In the genomic region with DNA sequence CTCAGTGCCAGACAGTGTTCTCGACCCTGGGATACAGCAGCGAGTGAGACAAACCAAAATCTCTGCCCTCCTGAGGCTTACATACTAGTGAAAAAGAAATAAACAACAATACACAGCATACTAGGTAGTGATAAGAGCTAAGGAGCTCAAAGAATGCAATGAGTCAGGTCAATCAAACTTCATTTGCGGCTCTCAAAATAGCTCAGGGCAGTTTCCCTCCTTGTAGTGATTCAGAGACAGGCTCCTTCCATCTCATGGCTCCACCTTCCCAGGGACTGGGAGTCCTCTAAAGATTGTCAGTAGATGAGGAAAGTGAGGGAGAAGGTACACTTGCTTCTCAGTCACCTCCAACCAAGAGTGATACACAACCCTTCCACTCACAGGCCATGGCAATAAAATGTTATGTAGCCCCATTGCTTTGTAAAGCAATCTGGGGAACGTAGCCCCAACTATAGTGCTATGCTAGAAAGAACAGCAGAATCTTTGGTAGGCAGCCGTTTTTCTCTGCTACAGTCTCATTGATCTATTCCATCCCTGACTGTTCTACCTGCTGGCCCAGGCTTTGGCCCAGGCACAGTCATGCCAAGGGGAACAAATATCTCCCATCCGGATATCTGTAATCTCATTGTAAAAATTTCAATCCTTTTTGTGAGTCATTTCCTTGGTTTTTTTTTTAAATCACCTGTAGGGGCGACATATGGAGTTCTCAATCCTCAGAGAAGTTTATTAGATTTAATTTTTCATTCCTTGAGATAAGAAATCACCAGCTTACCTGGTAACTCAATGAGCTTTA, we compare ENCODE assay signal across 18 cellular contexts.
A peak's percentile ranks its signal among the peaks of the same experiment; 100 is the strongest.
DNase-seq lines count a peak whose midpoint lies in the region; ATAC-seq and TF ChIP-seq lines count a peak whose summit lies in the region.
"Had no signal": no experiment of that assay in that cellular context is flagged by ENCODE, and none has a peak within 500 bp of the region (broad histone marks: within the 10 kb centered on the region; RNA-seq: fewer than 3 reads in every experiment).

No MANE protein-coding gene starts in this region.

- H2BK5ac ChIP-seq in mesenchymal stem cell (ENCODE audit: low read depth, low read length, poor library complexity, severe bottlenecking): no peak overlapping the region

- TF ChIP-seq POLR2A in gastrocnemius medialis (IDR thresholded peaks at IDR 0.05): no peak

- H3K4me1 ChIP-seq in mesenchymal stem cell (ENCODE audit: control insufficient read depth, insufficient read depth, low read depth, low read length): no peaks in the 10 kb centered on the region
- peaks cover 0 to 5% of the 10 kb centered on the region in 2 donors for H3K4me1 ChIP-seq in gastrocnemius medialis
- H3K4me1 ChIP-seq: left lung had no signal

- no peak overlapping the region for H3K23ac ChIP-seq in mesenchymal stem cell (ENCODE audit: low read length in 2 of 2)

- H2BK15ac ChIP-seq in mesenchymal stem cell (ENCODE audit: low read depth, poor library complexity, severe bottlenecking): no peak overlapping the region

- no peak for ATAC-seq in gastrocnemius medialis
- ATAC-seq: left lung, T-cell had no signal

- H3K79me1 ChIP-seq in mesenchymal stem cell (replicated peaks; ENCODE audit: low read length, poor library complexity, severe bottlenecking): no peaks in the 10 kb centered on the region

- H3K27me3 ChIP-seq in mesenchymal stem cell (ENCODE audit: control insufficient read depth in 1 of 2, insufficient read depth in 1 of 2, low read length in 2 of 2) (peaks cover 0 to 10% of the 10 kb centered on the region in 2 experiments), gastrocnemius medialis (no peaks in the 10 kb centered on the region)
- H3K27me3 ChIP-seq: left lung, ovary had no signal

- no peak overlapping the region for H3K27ac ChIP-seq in mesenchymal stem cell (ENCODE audit: low read length, poor library complexity, severe bottlenecking)
- H3K27ac ChIP-seq in gastrocnemius medialis: no peak overlapping the region
- H3K27ac ChIP-seq: dorsolateral prefrontal cortex, left lung, ovary, thoracic aorta had no signal

- H3K4me2 ChIP-seq in mesenchymal stem cell (ENCODE audit: low read length, poor library complexity, severe bottlenecking): no peak overlapping the region

- H2BK12ac ChIP-seq in mesenchymal stem cell (ENCODE audit: low read length in 2 of 2): no peak overlapping the region

- no peak overlapping the region for H2AFZ ChIP-seq in mesenchymal stem cell (ENCODE audit: low read depth, low read length)

- H3K9ac ChIP-seq in mesenchymal stem cell (ENCODE audit: low read length): no peak overlapping the region

- H2BK120ac ChIP-seq in mesenchymal stem cell (ENCODE audit: low read depth, low read length): no peak overlapping the region

- H3K9me3 ChIP-seq in mesenchymal stem cell (ENCODE audit: control insufficient read depth, low read length) (no peaks in the 10 kb centered on the region), gastrocnemius medialis (no peaks in the 10 kb centered on the region)
- H3K9me3 ChIP-seq: left lung, ovary, thoracic aorta had no signal

- no peaks in the 10 kb centered on the region for H3K36me3 ChIP-seq in mesenchymal stem cell (ENCODE audit: control insufficient read depth in 1 of 2, insufficient read depth in 2 of 2, low read depth in 1 of 2, low read length in 2 of 2)
- no peaks in the 10 kb centered on the region for H3K36me3 ChIP-seq in gastrocnemius medialis
- H3K36me3 ChIP-seq: left lung, ovary, thoracic aorta had no signal

- in situ Hi-C loops in astrocyte of the spinal cord (cut with HindIII; ENCODE audit: low sequenced_read_pairs): no loop called here
- in situ Hi-C loops in gastrocnemius medialis (cut with MboI; ENCODE audit: low sequenced_read_pairs in 4 of 4): no loop called here
- in situ Hi-C loops in KBM-7 (cut with MboI; ENCODE audit: low pct_unique_long_range_greater_than_20kb, low sequenced_read_pairs): no loop called here

- H3K4me3 ChIP-seq in astrocyte of the spinal cord (ENCODE audit: low read depth, low read length) (no peak overlapping the region), mesenchymal stem cell (ENCODE audit: insufficient read depth in 1 of 2, low read depth in 1 of 2, low read length in 2 of 2) (no peak overlapping the region), gastrocnemius medialis (no peak overlapping the region)
- H3K4me3 ChIP-seq: dorsolateral prefrontal cortex, left lung, ovary, thoracic aorta had no signal

- H4K91ac ChIP-seq in mesenchymal stem cell (ENCODE audit: low read length): no peak overlapping the region

- intact Hi-C loops in gastrocnemius medialis (cut with DNase I; ENCODE audit: low total_unique reads): no loop called here

- DNase-seq in EL (peak; percentile 73), NCI-H226 (peak; percentile 76), astrocyte of the spinal cord (ENCODE audit: low read depth, low spot score) (peak; percentile 27), mesenchymal stem cell (peak; percentile 13), gastrocnemius medialis (no peak), KBM-7 (no peak)
- no peak for DNase-seq in activated effector memory CD4-positive, alpha-beta T cell treated with Interleukin-2 at 50 U/mL for 16 hours
- DNase-seq in activated T-cell treated with anti-CD3 and anti-CD28 coated beads, Interleukin-2, amount 50 U/mL, for 1 hour: no peak
- DNase-seq: dorsolateral prefrontal cortex; hippocampal formation; left lung; NCI-H1105 treated with DMSO at 0.1 percent for 48 hours; NCI-H2171 treated with DMSO at 0.1 percent for 48 hours; NCI-H82; ovary; stimulated activated CD4-positive, alpha-beta T cell treated with anti-CD3 and anti-CD28 coated beads, Interleukin-4, amount 100 ng/mL, for 24 hours; T-cell had no signal

- no peak overlapping the region for H4K8ac ChIP-seq in mesenchymal stem cell (ENCODE audit: low read length)

- no peak overlapping the region for H3K4ac ChIP-seq in mesenchymal stem cell (ENCODE audit: low read depth in 1 of 2, low read length in 2 of 2)

- H3K18ac ChIP-seq in mesenchymal stem cell (ENCODE audit: low read depth in 1 of 2, low read length in 2 of 2): no peak overlapping the region

- H2AK5ac ChIP-seq in mesenchymal stem cell (ENCODE audit: low read length, severe bottlenecking): no peak overlapping the region

- TF ChIP-seq CTCF in astrocyte of the spinal cord (IDR thresholded peaks at IDR 0.05; ENCODE audit: low read depth, low read length): no peak
- no peak for TF ChIP-seq CTCF in gastrocnemius medialis (IDR thresholded peaks at IDR 0.05 in 4 of 5, conservative IDR thresholded peaks at IDR 0.05 in 1 of 5)

- H3K14ac ChIP-seq in mesenchymal stem cell (ENCODE audit: low read length in 2 of 2): no peak overlapping the region

- WGBS in mesenchymal stem cell: 72% methylated on average over 4 of the region's 7 CpGs

Comparison
In these comparisons a context has a peak if more than half of its experiments do, and no peak if none do; other contexts are left out.
1. DNase-seq: peak in EL (single experiment), NCI-H226 (single experiment), astrocyte of the spinal cord (single experiment) and mesenchymal stem cell (single experiment); none in gastrocnemius medialis (0 of 2), KBM-7 (single experiment), activated effector memory CD4-positive, alpha-beta T cell treated with Interleukin-2 at 50 U/mL for 16 hours (single experiment) and activated T-cell treated with anti-CD3 and anti-CD28 coated beads, Interleukin-2, amount 50 U/mL, for 1 hour (single experiment).